ENCODE assay signal across 12 cellular contexts in the genomic region with DNA sequence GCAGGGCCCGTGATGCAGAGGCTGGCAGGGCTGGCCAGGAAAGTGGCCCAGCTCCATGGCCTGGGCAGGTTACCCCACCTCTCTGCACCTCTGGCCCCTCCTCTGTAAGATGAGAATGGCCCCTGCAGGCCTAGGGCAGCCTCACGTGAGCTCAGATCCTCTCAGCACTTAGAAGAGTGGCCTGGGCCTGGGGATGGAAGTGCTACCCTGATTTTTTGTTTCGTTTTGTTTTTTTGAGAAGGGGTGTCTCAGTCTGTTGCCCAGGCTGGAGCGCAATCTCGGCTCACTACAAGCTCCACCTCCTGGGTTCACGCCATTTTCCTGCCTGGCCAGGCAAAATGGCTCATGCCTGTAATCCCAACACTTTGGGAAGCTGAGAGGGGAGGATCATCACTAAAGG. TPM values are rescaled to one million over a fixed set of nuclear protein-coding genes. Genes with fewer than 3 reads are reported as not detected.
DNase-seq lines count a peak whose midpoint lies in the region; ATAC-seq and TF ChIP-seq lines count a peak whose summit lies in the region.
"Had no signal": no experiment of that assay in that cellular context is flagged by ENCODE, and none has a peak within 500 bp of the region (broad histone marks: within the 10 kb centered on the region; RNA-seq: fewer than 3 reads in every experiment).

No MANE protein-coding gene starts in this region.

- DNase-seq in CD4-positive, CD25-positive, alpha-beta regulatory T cell = no peak
- DNase-seq in GM13976 (ENCODE audit: low spot score) = peak; percentile 60
- DNase-seq in T-helper 2 cell treated with Interferon-gamma antibody and Interleukin-4, amounts not matched to agents 5 μg/mL and 100 μg/mL, for 36 hours (ENCODE audit: low spot score) = no peak
- DNase-seq in lower lobe of right lung = no peak
- no peak for DNase-seq in midbrain (lab: John Stamatoyannopoulos, UW)
- no peak for DNase-seq in DMS153 (lab: John Stamatoyannopoulos, UW)
- DNase-seq: COR-L47, WERI-Rb-1 had no signal

- in situ Hi-C loops in GM13976 (cut with MboI; ENCODE audit: low sequenced_read_pairs, unreplicated experiment) = no loop called here

- H3K36me3 Mint-ChIP-seq in CD4-positive, CD25-positive, alpha-beta regulatory T cell = no peaks in the 10 kb centered on the region
- H3K36me3 Mint-ChIP-seq in T-helper 2 cell treated with Interferon-gamma antibody and Interleukin-4, amounts not matched to agents 5 μg/mL and 100 μg/mL, for 36 hours (ENCODE audit: low read depth) = peaks cover 3% of the 10 kb centered on the region

- peak overlapping the region; percentile 38 to 93 (median 91) for H3K27ac Mint-ChIP-seq in CD4-positive, CD25-positive, alpha-beta regulatory T cell
- H3K27ac Mint-ChIP-seq in T-helper 2 cell treated with Interferon-gamma antibody and Interleukin-4, amounts not matched to agents 5 μg/mL and 100 μg/mL, for 36 hours = peak overlapping the region; percentile 90

- intact Hi-C loops in lower lobe of right lung (cut with DNase I) = no loop called here

- no peaks in the 10 kb centered on the region for H3K27me3 ChIP-seq in CD4-positive, CD25-positive, alpha-beta regulatory T cell (ENCODE audit: control insufficient read depth, insufficient read depth, low read length)
- H3K27me3 ChIP-seq in lower lobe of right lung (ENCODE audit: low read depth) = no peaks in the 10 kb centered on the region

- peaks cover 5 to 67% (median 36%) of the 10 kb centered on the region in 4 donors for H3K4me1 Mint-ChIP-seq in CD4-positive, CD25-positive, alpha-beta regulatory T cell
- peaks cover 59% of the 10 kb centered on the region for H3K4me1 Mint-ChIP-seq in T-helper 2 cell treated with Interferon-gamma antibody and Interleukin-4, amounts not matched to agents 5 μg/mL and 100 μg/mL, for 36 hours (ENCODE audit: low read depth)

- peak overlapping the region; percentile 93 for H3K27ac ChIP-seq in CD4-positive, CD25-positive, alpha-beta regulatory T cell (ENCODE audit: insufficient read depth, low read length, poor library complexity, severe bottlenecking)
- H3K27ac ChIP-seq in lower lobe of right lung = peak overlapping the region; percentile 70
- H3K27ac ChIP-seq: WERI-Rb-1 had no signal

- no peaks in the 10 kb centered on the region for H3K27me3 Mint-ChIP-seq in CD4-positive, CD25-positive, alpha-beta regulatory T cell
- no peaks in the 10 kb centered on the region for H3K27me3 Mint-ChIP-seq in T-helper 2 cell treated with Interferon-gamma antibody and Interleukin-4, amounts not matched to agents 5 μg/mL and 100 μg/mL, for 36 hours (ENCODE audit: low read depth)

- TF ChIP-seq CTCF in GM13976 (IDR thresholded peaks at IDR 0.05; ENCODE audit: borderline replicate concordance, control extremely low read depth, extremely low read depth, insufficient read depth, missing control alignments) (no peak), lower lobe of right lung (IDR thresholded peaks at IDR 0.05) (no peak)

- no peak for ATAC-seq in CD4-positive, CD25-positive, alpha-beta regulatory T cell (ENCODE audit: low read depth in 2 of 2)
- ATAC-seq in lower lobe of right lung (peak in 1 of 2 donors; percentile 22), GM19397 (IDR thresholded peaks at IDR 0.05; ENCODE audit: unreplicated experiment) (no peak), HG03457 (IDR thresholded peaks at IDR 0.05; ENCODE audit: unreplicated experiment) (no peak)

- no peak overlapping the region for H3K4me3 ChIP-seq in CD4-positive, CD25-positive, alpha-beta regulatory T cell (ENCODE audit: low read depth, low read length)
- H3K4me3 ChIP-seq in lower lobe of right lung = no peak overlapping the region

- peaks cover 59% of the 10 kb centered on the region for H3K4me1 ChIP-seq in CD4-positive, CD25-positive, alpha-beta regulatory T cell (ENCODE audit: control insufficient read depth, insufficient read depth, low read length, poor library complexity, severe bottlenecking)
- H3K4me1 ChIP-seq in lower lobe of right lung = peaks cover 20% of the 10 kb centered on the region

- H3K9me3 Mint-ChIP-seq in CD4-positive, CD25-positive, alpha-beta regulatory T cell = no peaks in the 10 kb centered on the region
- no peaks in the 10 kb centered on the region for H3K9me3 Mint-ChIP-seq in T-helper 2 cell treated with Interferon-gamma antibody and Interleukin-4, amounts not matched to agents 5 μg/mL and 100 μg/mL, for 36 hours

- H3K9me3 ChIP-seq in CD4-positive, CD25-positive, alpha-beta regulatory T cell (ENCODE audit: control insufficient read depth in 2 of 2, low read length in 2 of 2) = no peaks in the 10 kb centered on the region
- H3K9me3 ChIP-seq in lower lobe of right lung = no peaks in the 10 kb centered on the region

- H3K36me3 ChIP-seq in CD4-positive, CD25-positive, alpha-beta regulatory T cell (ENCODE audit: control insufficient read depth, insufficient read depth, low read length) = no peaks in the 10 kb centered on the region
- H3K36me3 ChIP-seq in lower lobe of right lung = no peaks in the 10 kb centered on the region
- H3K36me3 ChIP-seq: WERI-Rb-1 had no signal

- peak overlapping the region in 2 of 4 donors; percentile 8 to 16 for H3K4me3 Mint-ChIP-seq in CD4-positive, CD25-positive, alpha-beta regulatory T cell
- peak overlapping the region; percentile 89 for H3K4me3 Mint-ChIP-seq in T-helper 2 cell treated with Interferon-gamma antibody and Interleukin-4, amounts not matched to agents 5 μg/mL and 100 μg/mL, for 36 hours

RNA-seq across cellular contexts. Expression of a gene that starts 1.0 kb away (rescaled TPM):
- 4.9 TPM for total RNA-seq in CD4-positive, CD25-positive, alpha-beta regulatory T cell
- 1 to 10 TPM; 1.7 to 7.8 (median 2.2) TPM for polyA plus RNA-seq in CD4-positive, CD25-positive, alpha-beta regulatory T cell
- total RNA-seq in lower lobe of right lung = 1.9 TPM
- total RNA-seq: aorta, temporal lobe had no signal
- polyA plus RNA-seq: aorta had no signal

RNA-seq across cellular contexts. Expression of a gene that starts 21.0 kb away (rescaled TPM):
- 49.0 TPM for total RNA-seq in CD4-positive, CD25-positive, alpha-beta regulatory T cell
- polyA plus RNA-seq in CD4-positive, CD25-positive, alpha-beta regulatory T cell = 100 to 1,000 TPM in 1 of 4 donors, 10 to 100 TPM in 3; 51.0 to 105 (median 75.6) TPM
- 19.2 TPM for total RNA-seq in lower lobe of right lung

RNA-seq across cellular contexts. Expression of a gene that starts 54.5 kb away (rescaled TPM):
- total RNA-seq in CD4-positive, CD25-positive, alpha-beta regulatory T cell = 102 TPM
- polyA plus RNA-seq in CD4-positive, CD25-positive, alpha-beta regulatory T cell = 10 to 100 TPM; 27.7 to 44.6 (median 35.4) TPM
- 51.1 TPM for total RNA-seq in lower lobe of right lung

RNA-seq across cellular contexts. Expression of a gene that starts 57.4 kb away (rescaled TPM):
- total RNA-seq in CD4-positive, CD25-positive, alpha-beta regulatory T cell = 17.6 TPM
- 10 to 100 TPM in 2 of 4 donors, 1 to 10 TPM in 2; 7.8 to 18.4 (median 10.4) TPM for polyA plus RNA-seq in CD4-positive, CD25-positive, alpha-beta regulatory T cell
- total RNA-seq in lower lobe of right lung = 9.5 TPM
